In genomic region chr12:24409868-24410267, GRCh38 we compare ENCODE assay signal across 29 cellular contexts.
"Had no signal": no experiment of that assay in that cellular context is flagged by ENCODE, and none has a peak within 500 bp of the region (broad histone marks: within the 10 kb centered on the region; RNA-seq: fewer than 3 reads in every experiment).

No MANE protein-coding gene starts in this region.

- FAIRE-seq: colon, endometrium, endothelial cell of umbilical vein, frontal cortex had no signal

- H3K27me3 Mint-ChIP-seq: dendritic cell treated with granulocyte-macrophage colony-stimulating factor and Interleukin-4, amounts not matched to agents 40 ng/mL and 50 ng/mL, for 4 days; effector memory CD8-positive, alpha-beta T cell had no signal

- H3K27me3 ChIP-seq: colonic mucosa, dorsolateral prefrontal cortex, esophagus muscularis mucosa, esophagus squamous epithelium, foreskin keratinocyte, gastrocnemius medialis, gastroesophageal sphincter, heart left ventricle, heart right ventricle had no signal

- H3K4me3 Mint-ChIP-seq: dendritic cell treated with granulocyte-macrophage colony-stimulating factor and Interleukin-4, amounts not matched to agents 40 ng/mL and 50 ng/mL, for 4 days; effector memory CD8-positive, alpha-beta T cell; endodermal cell had no signal

- H3K9me3 ChIP-seq: colonic mucosa, esophagus muscularis mucosa, esophagus squamous epithelium, gastrocnemius medialis, gastroesophageal sphincter had no signal

- H3K9me3 Mint-ChIP-seq: dendritic cell treated with granulocyte-macrophage colony-stimulating factor and Interleukin-4, amounts not matched to agents 40 ng/mL and 50 ng/mL, for 4 days had no signal

- H3K4me1 ChIP-seq: colonic mucosa, esophagus muscularis mucosa, esophagus squamous epithelium, foreskin keratinocyte, gastrocnemius medialis, gastroesophageal sphincter, heart right ventricle had no signal

- H3K27ac ChIP-seq: colonic mucosa, coronary artery, dorsolateral prefrontal cortex, epithelial cell of prostate, esophagus muscularis mucosa, esophagus squamous epithelium, foreskin keratinocyte, gastrocnemius medialis, gastroesophageal sphincter, heart left ventricle, heart right ventricle had no signal

- ATAC-seq: effector memory CD8-positive, alpha-beta T cell; esophagus mucosa; foreskin keratinocyte; gastrocnemius medialis; gastroesophageal sphincter; heart left ventricle; heart right ventricle had no signal

- DNase-seq: colonic mucosa; cortex of kidney; dermis blood vessel endothelial cell; dorsolateral prefrontal cortex; effector CD4-positive, alpha-beta T cell; effector CD8-positive, alpha-beta T cell; effector memory CD4-positive, alpha-beta T cell; effector memory CD8-positive, alpha-beta T cell; endodermal cell; erythroblast; esophagus squamous epithelium; foreskin fibroblast; foreskin keratinocyte; foreskin melanocyte; gastrocnemius medialis; glutamatergic neuron; head of caudate nucleus; heart left ventricle; heart right ventricle had no signal

- H3K36me3 ChIP-seq: colonic mucosa, esophagus muscularis mucosa, esophagus squamous epithelium, gastrocnemius medialis, heart left ventricle, heart right ventricle had no signal

- H3K27ac Mint-ChIP-seq: dendritic cell treated with granulocyte-macrophage colony-stimulating factor and Interleukin-4, amounts not matched to agents 40 ng/mL and 50 ng/mL, for 4 days; effector memory CD8-positive, alpha-beta T cell; endodermal cell had no signal

- H3K4me3 ChIP-seq: colonic mucosa, coronary artery, dorsolateral prefrontal cortex, esophagus muscularis mucosa, esophagus squamous epithelium, gastrocnemius medialis, gastroesophageal sphincter, heart left ventricle, heart right ventricle had no signal
